In genomic region chr1:114196992-114197907, GRCh38 we compare ENCODE assay signal across 3 cellular contexts.
TF ChIP-seq lines count a peak whose summit lies in the region.

No MANE protein-coding gene starts in this region.

TF ChIP-seq in GM23338, 12 proteins besides CTCF, POLR2A, EP300 and RAD21:
- TF ChIP-seq ZNF462 (CRISPR knock-in tag; IDR thresholded peaks at IDR 0.05) (peak; percentile 38; the same call in 1 of the 2 replicates), NANOG (IDR thresholded peaks at IDR 0.05; ENCODE audit: borderline replicate concordance) (no peak)
TF ChIP-seq in GM23338: peak in this region for 1.

TF ChIP-seq in HEK293, 187 proteins besides CTCF, POLR2A, EP300 and RAD21:
- no peak for TF ChIP-seq ZNF140 (tag by site-specific recombination; IDR thresholded peaks at IDR 0.05)
- TF ChIP-seq ZNF366 (tag by site-specific recombination; conservative IDR thresholded peaks at IDR 0.05): peak; percentile 27; the same call in 1 of the 2 replicates
TF ChIP-seq in HEK293: peak in this region for 1.

TF ChIP-seq in K562, 482 proteins besides CTCF, POLR2A, EP300 and RAD21:
- TF ChIP-seq ZNF444 (CRISPR knock-in tag; IDR thresholded peaks at IDR 0.05) (no peak), FOXA3 (CRISPR knock-in tag; conservative IDR thresholded peaks at IDR 0.05 in 1 of 2, IDR thresholded peaks at IDR 0.05 in 1 of 2) (no peak), MAFG (tag; conservative IDR thresholded peaks at IDR 0.05) (peak; percentile 65), ZNF140 (CRISPR knock-in tag; IDR thresholded peaks at IDR 0.05) (no peak), ESRRA (IDR thresholded peaks at IDR 0.05; ENCODE audit: borderline replicate concordance, low read depth) (no peak), LCOR (CRISPR knock-in tag; IDR thresholded peaks at IDR 0.05) (no peak), TBL1XR1 (IDR thresholded peaks at IDR 0.05; ENCODE audit: low read length in 2 of 2) (no peak), ZKSCAN3 (CRISPR knock-in tag; IDR thresholded peaks at IDR 0.05) (no peak), C11orf30 (IDR thresholded peaks at IDR 0.05; ENCODE audit: low read depth) (peak; percentile 51; the same call in 1 of the 2 replicates), E4F1 (CRISPR knock-in tag; IDR thresholded peaks at IDR 0.05; ENCODE audit: borderline replicate concordance) (no peak), ZNF316 (IDR thresholded peaks at IDR 0.05) (0 out of 2 replicates have a peak, but pooled peaks have one; percentile 25)
